ENCODE assay signal across 19 cellular contexts in the genomic region with DNA sequence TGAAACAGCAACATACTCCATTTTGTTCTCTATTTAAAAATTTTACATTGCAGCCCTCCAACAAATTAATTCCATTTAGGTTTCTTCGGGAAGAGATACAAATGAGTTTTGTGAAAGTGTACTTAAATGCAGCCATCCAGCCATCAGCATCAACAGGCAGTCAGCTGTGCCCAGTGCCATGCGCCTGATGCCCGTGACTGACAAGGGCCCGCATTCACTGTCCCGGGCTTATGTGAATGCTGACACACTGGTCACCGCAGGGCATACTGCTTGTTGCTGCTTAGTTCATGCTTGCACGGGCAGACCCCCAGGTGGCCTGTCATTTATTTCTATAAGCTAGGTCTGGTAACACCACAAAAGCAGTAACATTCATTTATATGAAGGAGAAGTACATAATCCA.
A peak's percentile ranks its signal among the peaks of the same experiment; 100 is the strongest.
DNase-seq lines count a peak whose midpoint lies in the region; ATAC-seq and TF ChIP-seq lines count a peak whose summit lies in the region.
"Had no signal": no experiment of that assay in that cellular context is flagged by ENCODE, and none has a peak within 500 bp of the region (broad histone marks: within the 10 kb centered on the region; RNA-seq: fewer than 3 reads in every experiment).

No MANE protein-coding gene starts in this region.

- no peaks in the 10 kb centered on the region for H3K27me3 ChIP-seq in esophagus muscularis mucosa
- H3K27me3 ChIP-seq in effector memory CD4-positive, alpha-beta T cell (replicated peaks; ENCODE audit: control insufficient read depth, insufficient read depth, low read length, poor library complexity, severe bottlenecking), result no peaks in the 10 kb centered on the region
- H3K27me3 ChIP-seq: MG63 had no signal

- no peak for ATAC-seq in stimulated activated naive CD8-positive, alpha-beta T cell treated with anti-CD3 and anti-CD28 coated beads, Interleukin-15, Interleukin-2, amounts not matched to agents 100 U/mL and 50 U/mL, for 24 hours
- ATAC-seq: PC-3 had no signal

- TF ChIP-seq CTCF in esophagus muscularis mucosa (IDR thresholded peaks at IDR 0.05), result no peak

- DNase-seq in amygdala (lab: John Stamatoyannopoulos, UW) (peak in 45 of 56 donors; percentile 30 to 92 (median 65)), globus pallidus (ENCODE audit: low spot score) (peak; percentile 92), middle frontal gyrus (ENCODE audit: extremely low spot score, low spot score) (peak; percentile 65), superior temporal gyrus (ENCODE audit: extremely low spot score) (peak; percentile 89), esophagus muscularis mucosa (ENCODE audit: extremely low spot score) (no peak), Kasumi-1 (lab: John Stamatoyannopoulos, UW) (no peak)
- DNase-seq in stimulated activated naive CD8-positive, alpha-beta T cell treated with anti-CD3 and anti-CD28 coated beads, Interleukin-15, Interleukin-2, amounts not matched to agents 100 U/mL and 50 U/mL, for 24 hours, result no peak
- no peak for DNase-seq in effector memory CD4-positive, alpha-beta T cell
- DNase-seq: DMS53, EL, MG63, NCI-H1417, NCI-H1694 treated with DMSO at 0.1 percent for 48 hours, NCI-H2081 treated with DMSO at 0.1 percent for 48 hours, NCI-H2171 treated with DMSO at 0.1 percent for 48 hours, NCI-H446 treated with DMSO at 0.1 percent for 48 hours, NCI-H526 treated with DMSO at 0.1 percent for 48 hours, PC-3, SHP77 had no signal

- H3K27ac ChIP-seq in esophagus muscularis mucosa (replicated peaks in 1 of 4), result no peak overlapping the region
- no peak overlapping the region for H3K27ac ChIP-seq in effector memory CD4-positive, alpha-beta T cell (ENCODE audit: insufficient read depth, low read length, poor library complexity, severe bottlenecking)

- no peak overlapping the region for H3K4me3 ChIP-seq in esophagus muscularis mucosa
- no peak overlapping the region for H3K4me3 ChIP-seq in effector memory CD4-positive, alpha-beta T cell (ENCODE audit: insufficient read depth, low read depth, low read length, poor library complexity, severe bottlenecking)
- H3K4me3 ChIP-seq: MG63 had no signal

- no peaks in the 10 kb centered on the region for H3K36me3 ChIP-seq in esophagus muscularis mucosa
- H3K36me3 ChIP-seq in effector memory CD4-positive, alpha-beta T cell (ENCODE audit: control insufficient read depth, insufficient read depth, low read length), result no peaks in the 10 kb centered on the region
- H3K36me3 ChIP-seq: MG63 had no signal

- intact Hi-C loops in esophagus muscularis mucosa (cut with DNase I), result loop anchor here (10.0 kb wide), 2 partner anchors 375 to 765 kb away; no protein-coding TSS in a partner anchor

- no peak for TF ChIP-seq POLR2A in esophagus muscularis mucosa (IDR thresholded peaks at IDR 0.05; ENCODE audit: low read depth)

- H3K9me3 ChIP-seq in esophagus muscularis mucosa, result no peaks in the 10 kb centered on the region
- no peaks in the 10 kb centered on the region for H3K9me3 ChIP-seq in effector memory CD4-positive, alpha-beta T cell (ENCODE audit: control insufficient read depth, low read length)
- H3K9me3 ChIP-seq: MG63 had no signal

- H3K4me1 ChIP-seq in esophagus muscularis mucosa, result peaks cover 0 to 5% (median 0%) of the 10 kb centered on the region in 4 donors
- no peaks in the 10 kb centered on the region for H3K4me1 ChIP-seq in effector memory CD4-positive, alpha-beta T cell (ENCODE audit: control insufficient read depth, insufficient read depth, low read length, poor library complexity, severe bottlenecking)

- 91% methylated on average over 7 of the region's 7 CpGs for WGBS in esophagus muscularis mucosa

- no peak for TF ChIP-seq EP300 in esophagus muscularis mucosa (IDR thresholded peaks at IDR 0.05)

Comparison
In these comparisons a context has a peak if more than half of its experiments do, and no peak if none do; other contexts are left out.
1. DNase-seq: peak in amygdala (45 of 56), globus pallidus (single experiment), middle frontal gyrus (single experiment) and superior temporal gyrus (single experiment); none in esophagus muscularis mucosa (single experiment), Kasumi-1 (0 of 2), stimulated activated naive CD8-positive, alpha-beta T cell treated with anti-CD3 and anti-CD28 coated beads, Interleukin-15, Interleukin-2, amounts not matched to agents 100 U/mL and 50 U/mL, for 24 hours (single experiment) and effector memory CD4-positive, alpha-beta T cell (0 of 3).